2 cellular contexts compared by ENCODE assay signal in the genomic region with DNA sequence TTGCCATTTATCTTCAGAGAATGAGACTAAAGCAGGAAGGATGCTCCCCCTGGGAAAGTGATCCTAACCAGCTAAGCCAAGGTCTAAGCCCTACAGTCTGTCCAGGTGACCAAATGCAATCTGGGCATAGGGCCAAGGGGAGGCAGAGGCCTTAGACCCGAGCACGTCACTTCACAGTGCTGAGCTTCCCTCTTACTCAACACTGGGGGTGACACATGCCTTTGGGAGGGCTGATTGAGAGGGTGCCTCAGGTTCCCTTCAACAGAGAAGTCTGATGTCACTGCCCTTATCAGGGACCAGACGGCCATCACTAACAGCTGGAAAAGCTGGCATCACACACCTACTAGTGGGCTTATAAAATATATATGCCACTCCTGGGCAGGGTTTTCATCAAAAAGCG.
A peak's percentile ranks its signal among the peaks of the same experiment; 100 is the strongest.
TF ChIP-seq lines count a peak whose summit lies in the region.

No MANE protein-coding gene starts in this region.

TF ChIP-seq in K562, 482 proteins besides CTCF, POLR2A, EP300 and RAD21 (continues in another document):
- TF ChIP-seq ZNF668 (CRISPR knock-in tag; IDR thresholded peaks at IDR 0.05) (no peak), JUN (IDR thresholded peaks at IDR 0.05; ENCODE audit: borderline replicate concordance, low read depth, low read length) (peak; percentile 79; the same call in 1 of the 2 replicates), JUN (CRISPR knock-in tag; IDR thresholded peaks at IDR 0.05; ENCODE audit: borderline replicate concordance) (no peak), CEBPB (tag; IDR thresholded peaks at IDR 0.05) (peak; percentile 77), YY1 (IDR thresholded peaks at IDR 0.05; ENCODE audit: borderline replicate concordance in 1 of 3, control insufficient read depth in 1 of 3, extremely low read depth in 1 of 3, insufficient read depth in 3 of 3, insufficient read length in 1 of 3, insufficient replicate concordance in 2 of 3, low read depth in 1 of 3, low read length in 2 of 3) (no peak), PHF21A (IDR thresholded peaks at IDR 0.05; ENCODE audit: borderline replicate concordance, low read depth) (no peak), ATF7 (IDR thresholded peaks at IDR 0.05) (peak; percentile 54), CAMTA2 (CRISPR knock-in tag; conservative IDR thresholded peaks at IDR 0.05) (no peak), BHLHE40 (IDR thresholded peaks at IDR 0.05; ENCODE audit: low read length) (peak; percentile 58), PHB (CRISPR knock-in tag; IDR thresholded peaks at IDR 0.05) (no peak), ZNF3 (CRISPR knock-in tag; IDR thresholded peaks at IDR 0.05) (no peak), SMARCC2 (IDR thresholded peaks at IDR 0.05; ENCODE audit: low read depth) (no peak), IRF2 (CRISPR knock-in tag; IDR thresholded peaks at IDR 0.05) (no peak), DACH1 (IDR thresholded peaks at IDR 0.05; ENCODE audit: partially characterized antibody) (no peak), ATF3 (IDR thresholded peaks at IDR 0.05) (peak; percentile 84), ATF3 (CRISPR knock-in tag; conservative IDR thresholded peaks at IDR 0.05) (no peak), ZNF586 (CRISPR knock-in tag; conservative IDR thresholded peaks at IDR 0.05) (no peak), ZBTB1 (CRISPR knock-in tag; IDR thresholded peaks at IDR 0.05; ENCODE audit: borderline replicate concordance, low read depth) (no peak), MTF1 (CRISPR knock-in tag; IDR thresholded peaks at IDR 0.05; ENCODE audit: borderline replicate concordance) (no peak), ZNF121 (CRISPR knock-in tag; conservative IDR thresholded peaks at IDR 0.05) (no peak), ARID1B (IDR thresholded peaks at IDR 0.05) (peak; percentile 60), NRF1 (conservative IDR thresholded peaks at IDR 0.05 in 1 of 2, IDR thresholded peaks at IDR 0.05 in 1 of 2) (0 out of 4 replicates have a peak, but pooled peaks of 1 of the 2 experiments have one; percentile 18)
- TF ChIP-seq, protein P1, sequence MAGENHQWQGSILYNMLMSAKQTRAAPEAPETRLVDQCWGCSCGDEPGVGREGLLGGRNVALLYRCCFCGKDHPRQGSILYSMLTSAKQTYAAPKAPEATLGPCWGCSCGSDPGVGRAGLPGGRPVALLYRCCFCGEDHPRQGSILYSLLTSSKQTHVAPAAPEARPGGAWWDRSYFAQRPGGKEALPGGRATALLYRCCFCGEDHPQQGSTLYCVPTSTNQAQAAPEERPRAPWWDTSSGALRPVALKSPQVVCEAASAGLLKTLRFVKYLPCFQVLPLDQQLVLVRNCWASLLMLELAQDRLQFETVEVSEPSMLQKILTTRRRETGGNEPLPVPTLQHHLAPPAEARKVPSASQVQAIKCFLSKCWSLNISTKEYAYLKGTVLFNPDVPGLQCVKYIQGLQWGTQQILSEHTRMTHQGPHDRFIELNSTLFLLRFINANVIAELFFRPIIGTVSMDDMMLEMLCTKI (IDR thresholded peaks at IDR 0.05; ENCODE audit: partially characterized antibody) = no peak
- TF ChIP-seq, protein P2, sequence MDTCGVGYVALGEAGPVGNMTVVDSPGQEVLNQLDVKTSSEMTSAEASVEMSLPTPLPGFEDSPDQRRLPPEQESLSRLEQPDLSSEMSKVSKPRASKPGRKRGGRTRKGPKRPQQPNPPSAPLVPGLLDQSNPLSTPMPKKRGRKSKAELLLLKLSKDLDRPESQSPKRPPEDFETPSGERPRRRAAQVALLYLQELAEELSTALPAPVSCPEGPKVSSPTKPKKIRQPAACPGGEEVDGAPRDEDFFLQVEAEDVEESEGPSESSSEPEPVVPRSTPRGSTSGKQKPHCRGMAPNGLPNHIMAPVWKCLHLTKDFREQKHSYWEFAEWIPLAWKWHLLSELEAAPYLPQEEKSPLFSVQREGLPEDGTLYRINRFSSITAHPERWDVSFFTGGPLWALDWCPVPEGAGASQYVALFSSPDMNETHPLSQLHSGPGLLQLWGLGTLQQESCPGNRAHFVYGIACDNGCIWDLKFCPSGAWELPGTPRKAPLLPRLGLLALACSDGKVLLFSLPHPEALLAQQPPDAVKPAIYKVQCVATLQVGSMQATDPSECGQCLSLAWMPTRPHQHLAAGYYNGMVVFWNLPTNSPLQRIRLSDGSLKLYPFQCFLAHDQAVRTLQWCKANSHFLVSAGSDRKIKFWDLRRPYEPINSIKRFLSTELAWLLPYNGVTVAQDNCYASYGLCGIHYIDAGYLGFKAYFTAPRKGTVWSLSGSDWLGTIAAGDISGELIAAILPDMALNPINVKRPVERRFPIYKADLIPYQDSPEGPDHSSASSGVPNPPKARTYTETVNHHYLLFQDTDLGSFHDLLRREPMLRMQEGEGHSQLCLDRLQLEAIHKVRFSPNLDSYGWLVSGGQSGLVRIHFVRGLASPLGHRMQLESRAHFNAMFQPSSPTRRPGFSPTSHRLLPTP (IDR thresholded peaks at IDR 0.05; ENCODE audit: borderline replicate concordance, extremely low read depth, insufficient read length) = no peak
- TF ChIP-seq, protein P3, sequence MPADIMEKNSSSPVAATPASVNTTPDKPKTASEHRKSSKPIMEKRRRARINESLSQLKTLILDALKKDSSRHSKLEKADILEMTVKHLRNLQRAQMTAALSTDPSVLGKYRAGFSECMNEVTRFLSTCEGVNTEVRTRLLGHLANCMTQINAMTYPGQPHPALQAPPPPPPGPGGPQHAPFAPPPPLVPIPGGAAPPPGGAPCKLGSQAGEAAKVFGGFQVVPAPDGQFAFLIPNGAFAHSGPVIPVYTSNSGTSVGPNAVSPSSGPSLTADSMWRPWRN (IDR thresholded peaks at IDR 0.05; ENCODE audit: low read depth) = no peak

TF ChIP-seq in HEK293T, 16 proteins besides CTCF, POLR2A, EP300 and RAD21:
- TF ChIP-seq FOXM1 (IDR thresholded peaks at IDR 0.05; ENCODE audit: borderline replicate concordance) = no peak
- TF ChIP-seq TARDBP (IDR thresholded peaks at IDR 0.05) = no peak
- TF ChIP-seq SUZ12 (IDR thresholded peaks at IDR 0.05) = no peak
- no peak for TF ChIP-seq NFRKB (IDR thresholded peaks at IDR 0.05)
- TF ChIP-seq FOXK2 (IDR thresholded peaks at IDR 0.05) = no peak
- no peak for TF ChIP-seq BHLHE40 (IDR thresholded peaks at IDR 0.05; ENCODE audit: borderline replicate concordance)
- TF ChIP-seq SP1 (IDR thresholded peaks at IDR 0.05) = no peak
- TF ChIP-seq LEF1 (IDR thresholded peaks at IDR 0.05; ENCODE audit: borderline replicate concordance) = no peak
- no peak for TF ChIP-seq ZNF384 (IDR thresholded peaks at IDR 0.05)
- no peak for TF ChIP-seq ELF4 (IDR thresholded peaks at IDR 0.05)
- no peak for TF ChIP-seq PKNOX1 (IDR thresholded peaks at IDR 0.05)
- no peak for TF ChIP-seq L3MBTL2 (conservative IDR thresholded peaks at IDR 0.05)
- no peak for TF ChIP-seq FOXA1 (IDR thresholded peaks at IDR 0.05)
- TF ChIP-seq HDGF (IDR thresholded peaks at IDR 0.05; ENCODE audit: borderline replicate concordance) = no peak
- no peak for TF ChIP-seq CTBP1 (IDR thresholded peaks at IDR 0.05; ENCODE audit: borderline replicate concordance)
